In genomic region chr5:139696894-139697658, GRCh38 we compare ENCODE assay signal across 1 cellular context.
TF ChIP-seq lines count a peak whose summit lies in the region.

No MANE protein-coding gene starts in this region.

TF ChIP-seq in HEK293, 187 proteins besides CTCF, POLR2A, EP300 and RAD21 (continued from another document):
- TF ChIP-seq ZBTB11 (tag by site-specific recombination; conservative IDR thresholded peaks at IDR 0.05; ENCODE audit: low read depth) (no peak), GLIS2 (tag by site-specific recombination; IDR thresholded peaks at IDR 0.05) (peak; percentile 98), SCRT2 (tag by site-specific recombination; IDR thresholded peaks at IDR 0.05) (no peak), GLI2 (tag by site-specific recombination; IDR thresholded peaks at IDR 0.05; ENCODE audit: borderline replicate concordance, low read depth) (no peak), ZNF513 (tag by site-specific recombination; IDR thresholded peaks at IDR 0.05) (no peak), ZNF645 (tag by site-specific recombination; IDR thresholded peaks at IDR 0.05) (no peak), ZNF214 (tag by site-specific recombination; IDR thresholded peaks at IDR 0.05; ENCODE audit: borderline replicate concordance) (no peak), ZNF174 (tag by site-specific recombination; IDR thresholded peaks at IDR 0.05) (no peak), ZNF311 (tag by site-specific recombination; IDR thresholded peaks at IDR 0.05; ENCODE audit: borderline replicate concordance) (no peak), OVOL3 (tag by site-specific recombination; IDR thresholded peaks at IDR 0.05) (no peak), ZBTB20 (tag by site-specific recombination; IDR thresholded peaks at IDR 0.05) (peak; percentile 75), ZNF843 (tag by site-specific recombination; IDR thresholded peaks at IDR 0.05) (no peak; the same call in none of the 2 replicates), SP3 (tag by site-specific recombination; IDR thresholded peaks at IDR 0.05) (0 out of 2 replicates have a peak, but pooled peaks have one; percentile 11), ZNF837 (tag by site-specific recombination; IDR thresholded peaks at IDR 0.05) (no peak), ZNF664 (tag by site-specific recombination; IDR thresholded peaks at IDR 0.05) (no peak), ZBTB10 (tag by site-specific recombination; IDR thresholded peaks at IDR 0.05) (peak; percentile 68; the same call in 1 of the 2 replicates), ZNF366 (tag by site-specific recombination; conservative IDR thresholded peaks at IDR 0.05) (peak; percentile 42; the same call in 1 of the 2 replicates), OSR2 (tag by site-specific recombination; IDR thresholded peaks at IDR 0.05) (no peak; the same call in 1 of the 2 replicates), ZBTB44 (tag by site-specific recombination; IDR thresholded peaks at IDR 0.05) (0 out of 2 replicates have a peak, but pooled peaks have one; percentile 25), ZNF341 (tag by site-specific recombination; IDR thresholded peaks at IDR 0.05; ENCODE audit: low read depth) (peak; percentile 95), BCL6B (tag by site-specific recombination; IDR thresholded peaks at IDR 0.05) (no peak), ZNF658 (tag by site-specific recombination; IDR thresholded peaks at IDR 0.05) (no peak), ZBTB48 (tag by site-specific recombination; IDR thresholded peaks at IDR 0.05) (no peak), ZNF785 (tag by site-specific recombination; IDR thresholded peaks at IDR 0.05) (no peak), TCF7L2 (IDR thresholded peaks at IDR 0.05; ENCODE audit: borderline replicate concordance, low read depth, low read length) (no peak), ZEB2 (tag by site-specific recombination; IDR thresholded peaks at IDR 0.05) (peak; percentile 76), KLF8 (tag by site-specific recombination; IDR thresholded peaks at IDR 0.05) (peak; percentile 69), ZNF221 (tag by site-specific recombination; IDR thresholded peaks at IDR 0.05; ENCODE audit: borderline replicate concordance) (no peak), ZNF555 (tag by site-specific recombination; conservative IDR thresholded peaks at IDR 0.05) (no peak), ZNF639 (tag by site-specific recombination; IDR thresholded peaks at IDR 0.05) (peak; percentile 48; the same call in 1 of the 2 replicates), ZNF707 (tag by site-specific recombination; IDR thresholded peaks at IDR 0.05) (no peak), ZNF610 (tag by site-specific recombination; IDR thresholded peaks at IDR 0.05; ENCODE audit: borderline replicate concordance) (no peak), EGR2 (tag by site-specific recombination; IDR thresholded peaks at IDR 0.05; ENCODE audit: low read depth) (peak; percentile 92), ZNF521 (tag by site-specific recombination; IDR thresholded peaks at IDR 0.05) (no peak), KLF16 (tag by site-specific recombination; IDR thresholded peaks at IDR 0.05) (peak; percentile 89), ZNF146 (tag by site-specific recombination; IDR thresholded peaks at IDR 0.05) (no peak), ZNF140 (tag by site-specific recombination; IDR thresholded peaks at IDR 0.05) (no peak), PRDM2 (tag by site-specific recombination; IDR thresholded peaks at IDR 0.05; ENCODE audit: borderline replicate concordance) (no peak), ZSCAN16 (tag by site-specific recombination; IDR thresholded peaks at IDR 0.05) (no peak), REPIN1 (tag by site-specific recombination; IDR thresholded peaks at IDR 0.05; ENCODE audit: low read depth) (no peak)
